ENCODE assay signal across 9 cellular contexts in the genomic region with DNA sequence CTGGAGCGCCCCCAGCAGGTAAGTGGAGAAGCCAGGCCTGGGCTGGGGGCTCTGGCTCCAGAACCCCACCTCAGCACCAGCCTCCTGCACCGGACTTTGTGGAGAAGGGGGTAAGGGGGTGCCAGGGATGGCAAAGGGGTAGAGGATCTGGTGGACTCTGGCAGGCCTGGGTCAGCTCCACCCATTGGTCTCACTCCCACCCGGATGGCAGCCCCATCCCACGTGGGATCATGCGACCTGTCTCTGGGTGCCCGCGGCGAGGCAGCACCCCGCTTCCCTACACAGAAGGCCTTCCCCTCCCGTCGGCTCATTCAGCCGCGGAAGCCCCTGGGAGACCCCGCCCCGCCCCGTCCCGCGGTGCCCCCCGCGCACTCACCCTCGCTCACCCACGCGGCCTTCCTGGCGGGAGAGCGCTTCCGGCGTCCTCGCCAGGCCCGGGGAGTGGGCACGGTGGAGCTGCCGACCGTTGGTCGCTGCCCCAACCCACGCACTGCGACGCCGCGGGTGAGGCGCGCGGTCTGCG. TPM values are rescaled to one million over a fixed set of nuclear protein-coding genes. Genes with fewer than 3 reads are reported as not detected.
A peak's percentile ranks its signal among the peaks of the same experiment; 100 is the strongest.
DNase-seq lines count a peak whose midpoint lies in the region; ATAC-seq and TF ChIP-seq lines count a peak whose summit lies in the region.
"Had no signal": no experiment of that assay in that cellular context is flagged by ENCODE, and none has a peak within 500 bp of the region (broad histone marks: within the 10 kb centered on the region; RNA-seq: fewer than 3 reads in every experiment).

No MANE protein-coding gene starts in this region.

- H3K9me3 Mint-ChIP-seq in activated T-cell treated with anti-CD3 and anti-CD28 coated beads, Interleukin-2, amount 50 U/mL, for 72 hours, result no peaks in the 10 kb centered on the region

- H3K9me3 ChIP-seq in HCT116 (ENCODE audit: control insufficient read depth in 1 of 2, insufficient read depth in 1 of 2, low read depth in 1 of 2, low read length in 2 of 2) (no peaks in the 10 kb centered on the region), prostate gland (no peaks in the 10 kb centered on the region), SJCRH30 (replicated peaks) (no peaks in the 10 kb centered on the region)

- peak; percentile 51 for ATAC-seq in HCT116
- peak; percentile 60 to 64 for ATAC-seq in activated T-cell treated with anti-CD3 and anti-CD28 coated beads, Interleukin-2, amount 50 U/mL, for 72 hours (replicated peaks in 1 of 2)

- RAD21 ChIA-PET in HCT116 (lab: Charles Lee; ENCODE audit: low non-redundant PET in 1 of 2, low total read pairs in 2 of 2, uncharacterized antibody in 2 of 2, unreplicated experiment in 2 of 2), result interaction anchor here (1.3 to 1.5 kb wide), 2 partner anchors 18 to 32 kb away, joined by 3 to 4 read pairs; no protein-coding TSS in a partner anchor

- H3K27ac ChIP-seq in HCT116 (ENCODE audit: low read depth, low read length), result peak overlapping the region; percentile 91
- peak overlapping the region; percentile 1 to 22 for H3K27ac ChIP-seq in prostate gland
- no peak overlapping the region for H3K27ac ChIP-seq in SJCRH30

- H3K4me1 ChIP-seq in HCT116 (ENCODE audit: control insufficient read depth in 1 of 2, insufficient read depth in 2 of 2, low read length in 2 of 2) (peaks cover 28 to 39% of the 10 kb centered on the region in 2 experiments), prostate gland (replicated peaks) (peaks cover 4% of the 10 kb centered on the region), SJCRH30 (peaks cover 21% of the 10 kb centered on the region)

- no TSS peak for BruUV-seq in HCT116 (replicated peaks; lab: Mats Ljungman, UMichigan)

- TF ChIP-seq POLR2A in HCT116 (IDR thresholded peaks at IDR 0.05; ENCODE audit: borderline replicate concordance, extremely low read depth, insufficient read depth, insufficient read length), result no peak
- TF ChIP-seq POLR2A in prostate gland (IDR thresholded peaks at IDR 0.05), result no peak

- H3K9me2 ChIP-seq in HCT116 (ENCODE audit: insufficient read depth), result no peaks in the 10 kb centered on the region

- no peak overlapping the region for H3K27ac Mint-ChIP-seq in activated T-cell treated with anti-CD3 and anti-CD28 coated beads, Interleukin-2, amount 50 U/mL, for 72 hours

- DNase-seq in NCI-H524 (lab: John Stamatoyannopoulos, UW) (peak; percentile 44 to 54), NCI-H524 treated with DMSO at 0.1 percent for 48 hours (lab: John Stamatoyannopoulos, UW) (no peak), HCT116 (ENCODE audit: low read depth, low spot score) (no peak), NAMALWA (ENCODE audit: low spot score) (peak; percentile 58), foreskin melanocyte (peak; percentile 19), prostate gland (ENCODE audit: low spot score) (no peak), SJCRH30 (no peak)
- peak in 1 of 2 donors; percentile 70 for DNase-seq in activated T-cell treated with anti-CD3 and anti-CD28 coated beads, Interleukin-2, amount 50 U/mL, for 72 hours

- 4% methylated on average over 29 of the region's 42 CpGs for WGBS in prostate gland

- H3K36me3 Mint-ChIP-seq in activated T-cell treated with anti-CD3 and anti-CD28 coated beads, Interleukin-2, amount 50 U/mL, for 72 hours (ENCODE audit: insufficient read depth in 2 of 2), result peaks cover 0 to 12% of the 10 kb centered on the region in 2 donors

- peaks cover 31% of the 10 kb centered on the region for H3K79me2 ChIP-seq in HCT116 (ENCODE audit: insufficient read depth, low read length)

- no peak for TF ChIP-seq RAD21 in HCT116 (IDR thresholded peaks at IDR 0.05; ENCODE audit: low read depth)

- no peaks in the 10 kb centered on the region for H4K20me1 ChIP-seq in HCT116 (ENCODE audit: insufficient read depth)

- H3K4me2 ChIP-seq in HCT116 (ENCODE audit: low read length), result peak overlapping the region; percentile 96

- H3K4me1 Mint-ChIP-seq in activated T-cell treated with anti-CD3 and anti-CD28 coated beads, Interleukin-2, amount 50 U/mL, for 72 hours (ENCODE audit: low read depth), result peaks cover 17% of the 10 kb centered on the region

- CTCF ChIA-PET in HCT116 (lab: Charles Lee), result interaction anchor here (0.8 to 3.2 kb wide), 7 partner anchors 9 to 261 kb away, joined by 3 to 22 read pairs (median 3); partner anchors contain the start of gene FHOD1

- H3K9ac ChIP-seq in HCT116 (ENCODE audit: low read length), result peak overlapping the region; percentile 88

- POLR2A ChIA-PET in HCT116 (lab: Charles Lee), result interaction anchor here (0.6 to 2.7 kb wide), 2 partner anchors 10 to 108 kb away, joined by 8 read pairs; no protein-coding TSS in a partner anchor

- no peak overlapping the region for H2AFZ ChIP-seq in HCT116 (ENCODE audit: low read depth, low read length, poor library complexity, severe bottlenecking)

- TF ChIP-seq CTCF in HCT116 (IDR thresholded peaks at IDR 0.05 in 2 of 3, conservative IDR thresholded peaks at IDR 0.05 in 1 of 3; ENCODE audit: borderline replicate concordance in 1 of 3, insufficient read depth in 1 of 3, low read depth in 2 of 3, low read length in 2 of 3) (peak in 2 of 3 experiments; percentile 66 to 76; a peak in 4 of 6 replicates), prostate gland (IDR thresholded peaks at IDR 0.05) (peak in 1 of 4 experiments; percentile 30)

- H3K27me3 Mint-ChIP-seq in activated T-cell treated with anti-CD3 and anti-CD28 coated beads, Interleukin-2, amount 50 U/mL, for 72 hours (ENCODE audit: low read depth), result no peaks in the 10 kb centered on the region

- H3K36me3 ChIP-seq in HCT116 (ENCODE audit: control insufficient read depth in 1 of 2, insufficient read depth in 2 of 2, low read length in 2 of 2), result peaks cover 6 to 19% of the 10 kb centered on the region in 2 experiments; a peak in 2 of 4 replicates
- no peaks in the 10 kb centered on the region for H3K36me3 ChIP-seq in prostate gland
- H3K36me3 ChIP-seq in SJCRH30, result no peaks in the 10 kb centered on the region

- peak overlapping the region; percentile 90 to 91 for H3K4me3 Mint-ChIP-seq in activated T-cell treated with anti-CD3 and anti-CD28 coated beads, Interleukin-2, amount 50 U/mL, for 72 hours

- H3K4me3 ChIP-seq in HCT116 (replicated peaks in 1 of 2; ENCODE audit: low read depth in 1 of 2, low read length in 2 of 2) (peak overlapping the region; percentile 86 to 87), prostate gland (peak overlapping the region; percentile 44 to 48), SJCRH30 (no peak overlapping the region)

- intact Hi-C loops in HCT116 (cut with micrococcal nuclease), result loop anchor here (5.0 kb wide), 1 partner anchor 58 kb away; no protein-coding TSS in a partner anchor
- intact Hi-C loops in prostate gland (cut with DNase I), result no loop called here

- H3K27me3 ChIP-seq in HCT116 (ENCODE audit: insufficient read depth, low read length) (no peaks in the 10 kb centered on the region), prostate gland (replicated peaks; ENCODE audit: insufficient read depth) (no peaks in the 10 kb centered on the region), SJCRH30 (0 out of 2 replicates have a peak, but pooled peaks cover 4% of the 10 kb centered on the region)

TF ChIP-seq in HCT116, 20 proteins besides CTCF, POLR2A, EP300 and RAD21:
- TF ChIP-seq YY1 (IDR thresholded peaks at IDR 0.05; ENCODE audit: extremely low read depth, insufficient replicate concordance, low read depth, low read length) (no peak), JUND (IDR thresholded peaks at IDR 0.05) (no peak), SRF (IDR thresholded peaks at IDR 0.05; ENCODE audit: low read depth) (no peak), EGR1 (IDR thresholded peaks at IDR 0.05; ENCODE audit: low read depth) (no peak)

RNA-seq across cellular contexts. Expression of gene PLEKHG4, which starts 0.5 kb away (rescaled TPM):
- 38.5 TPM for total RNA-seq in HCT116 (2021; ENCODE audit: unreplicated experiment)
- 29.2 and 34.0 TPM in 2 replicates for polyA plus RNA-seq in HCT116 (2012)
- 10 to 100 TPM; 30.4 to 46.9 TPM for total RNA-seq in activated T-cell treated with anti-CD3 and anti-CD28 coated beads, Interleukin-2, amount 50 U/mL, for 72 hours
- total RNA-seq in prostate gland, result 10 to 100 TPM in 1 of 2 donors, 1 to 10 TPM in 1; 7.7 to 57.8 TPM
- total RNA-seq in SJCRH30 (2014; rRNA removed; shearing (Covaris generic)), result 0.33 TPM in 1 of 2 replicates, not detected in the other

RNA-seq across cellular contexts. Expression of gene SLC9A5, which starts 30.1 kb away (rescaled TPM):
- total RNA-seq in HCT116 (2021; ENCODE audit: unreplicated experiment) (5.6 TPM), prostate gland (1 to 10 TPM in 1 of 2 donors, under 1 TPM in 1; 0.27 to 2.6 TPM)
- polyA plus RNA-seq in HCT116 (2012), result 5.4 and 6.7 TPM in 2 replicates
- total RNA-seq in activated T-cell treated with anti-CD3 and anti-CD28 coated beads, Interleukin-2, amount 50 U/mL, for 72 hours, result 1 to 10 TPM; 7.6 to 7.9 TPM
- total RNA-seq in SJCRH30 (2014; rRNA removed; shearing (Covaris generic)), result 1.4 and 1.7 TPM in 2 replicates

RNA-seq across cellular contexts. Expression of gene FHOD1, which starts 31.6 kb away (rescaled TPM):
- total RNA-seq in HCT116 (2021; ENCODE audit: unreplicated experiment), result 69.2 TPM
- polyA plus RNA-seq in HCT116 (2012), result 46.5 and 50.2 TPM in 2 replicates
- 100 to 1,000 TPM; 106 to 114 TPM for total RNA-seq in activated T-cell treated with anti-CD3 and anti-CD28 coated beads, Interleukin-2, amount 50 U/mL, for 72 hours
- 10 to 100 TPM; 11.2 to 46.1 TPM for total RNA-seq in prostate gland
- 20.7 and 23.2 TPM in 2 replicates for total RNA-seq in SJCRH30 (2014; rRNA removed; shearing (Covaris generic))

RNA-seq across cellular contexts. Expression of gene KCTD19, which starts 47.7 kb away (rescaled TPM):
- total RNA-seq in HCT116 (2021; ENCODE audit: unreplicated experiment), result not detected
- 0.09 and 0.25 TPM in 2 replicates for polyA plus RNA-seq in HCT116 (2012)
- total RNA-seq in activated T-cell treated with anti-CD3 and anti-CD28 coated beads, Interleukin-2, amount 50 U/mL, for 72 hours, result 1 to 10 TPM; 7.9 to 8.5 TPM
- total RNA-seq in prostate gland, result 1 to 10 TPM in 1 of 2 donors, not detected in 1; 7.0 TPM
- total RNA-seq in SJCRH30 (2014; rRNA removed; shearing (Covaris generic)), result 0.04 TPM in 1 of 2 replicates, not detected in the other
- total RNA-seq: myocyte had no signal

RNA-seq across cellular contexts. Expression of gene LRRC36, which starts 47.8 kb away (rescaled TPM):
- total RNA-seq in HCT116 (2021; ENCODE audit: unreplicated experiment), result not detected
- not detected in 2 replicates for polyA plus RNA-seq in HCT116 (2012)
- total RNA-seq in activated T-cell treated with anti-CD3 and anti-CD28 coated beads, Interleukin-2, amount 50 U/mL, for 72 hours, result 1 to 10 TPM; 3.1 to 4.4 TPM
- 1 to 10 TPM in 1 of 2 donors, not detected in 1; 4.6 TPM for total RNA-seq in prostate gland
- not detected in 2 replicates for total RNA-seq in SJCRH30 (2014; rRNA removed; shearing (Covaris generic))
- total RNA-seq: myocyte had no signal

Comparison
In these comparisons a context has a peak if more than half of its experiments do, and no peak if none do; other contexts are left out.
1. DNase-seq: peak in NCI-H524 (2 of 2), NAMALWA (single experiment) and foreskin melanocyte (single experiment); none in NCI-H524 treated with DMSO at 0.1 percent for 48 hours (single experiment), HCT116 (single experiment), prostate gland (single experiment) and SJCRH30 (0 of 2).